8 cellular contexts compared by ENCODE assay signal in genomic region chrX:48917139-48917980, GRCh38. TPM values are rescaled to one million over a fixed set of nuclear protein-coding genes. Genes with fewer than 3 reads are reported as not detected.
DNase-seq lines count a peak whose midpoint lies in the region; ATAC-seq, FAIRE-seq and TF ChIP-seq lines count a peak whose summit lies in the region.

No MANE protein-coding gene starts in this region.

- no peak overlapping the region for H3K9ac ChIP-seq in smooth muscle cell (ENCODE audit: low read depth)

- DNase-seq in NCI-H2227 (lab: John Stamatoyannopoulos, UW; ENCODE audit: unreplicated experiment) (peak; percentile 98), bronchial epithelial cell (ENCODE audit: low read depth) (peak; percentile 79), iPS-NIHi7 (ENCODE audit: extremely low spot score) (peak; percentile 59), smooth muscle cell (lab: John Stamatoyannopoulos, UW; ENCODE audit: unreplicated experiment) (peak; percentile 73)

- FAIRE-seq in bronchial epithelial cell (lab: Jason Lieb, UNC): no peak

- H3K27me3 ChIP-seq in bronchial epithelial cell (ENCODE audit: control insufficient read depth, insufficient read depth, low read length) (no peaks in the 10 kb centered on the region), smooth muscle cell (ENCODE audit: low read depth) (no peaks in the 10 kb centered on the region)

- H3K4me2 ChIP-seq in smooth muscle cell: peak overlapping the region; percentile 90

- H4K20me1 ChIP-seq in smooth muscle cell (ENCODE audit: low read depth): no peaks in the 10 kb centered on the region

- H3K9me3 ChIP-seq in smooth muscle cell (replicated peaks; ENCODE audit: low read depth): no peaks in the 10 kb centered on the region

- TF ChIP-seq CTCF in GM12874 (IDR thresholded peaks at IDR 0.05; ENCODE audit: insufficient read depth, low read depth, low read length) (peak; percentile 87), WI38 (IDR thresholded peaks at IDR 0.05; ENCODE audit: low read depth, low read length) (peak; percentile 77), bronchial epithelial cell (IDR thresholded peaks at IDR 0.05; ENCODE audit: insufficient read depth, low read length, severe bottlenecking) (peak; percentile 89), smooth muscle cell (IDR thresholded peaks at IDR 0.05; ENCODE audit: borderline replicate concordance, insufficient read depth, poor library complexity, severe bottlenecking) (peak; percentile 83)

- WGBS in smooth muscle cell (ENCODE audit: low lambda C conversion rate): 28% methylated on average over 25 of the region's 26 CpGs

- H2AFZ ChIP-seq in smooth muscle cell (ENCODE audit: low read depth): no peak overlapping the region

- peaks cover 3% of the 10 kb centered on the region for H3K4me1 ChIP-seq in smooth muscle cell (ENCODE audit: low read depth)

- H3K36me3 ChIP-seq in bronchial epithelial cell (ENCODE audit: control insufficient read depth, insufficient read depth, low read length) (peaks cover 3% of the 10 kb centered on the region), smooth muscle cell (ENCODE audit: low read depth) (no peaks in the 10 kb centered on the region)

- ATAC-seq in HG03135 (IDR thresholded peaks at IDR 0.05; ENCODE audit: unreplicated experiment) (peak; percentile 41), GM21447 (IDR thresholded peaks at IDR 0.05; ENCODE audit: unreplicated experiment) (no peak)

- H3K4me3 ChIP-seq in WI38 (ENCODE audit: low read depth, low read length) (no peak overlapping the region; the same call in 1 of the 2 replicates), bronchial epithelial cell (ENCODE audit: low read depth, low read length) (peak overlapping the region; percentile 56), smooth muscle cell (peak overlapping the region; percentile 59)

- H3K79me2 ChIP-seq in smooth muscle cell (ENCODE audit: low read depth): no peaks in the 10 kb centered on the region

- no peak overlapping the region for H3K27ac ChIP-seq in smooth muscle cell (ENCODE audit: low read depth)

- H3F3A ChIP-seq in smooth muscle cell (ENCODE audit: low read depth): no peaks in the 10 kb centered on the region

RNA-seq across cellular contexts. Expression of gene PIM2, which starts 1.5 kb away (rescaled TPM):
- total RNA-seq in bronchial epithelial cell (3.2 and 6.8 TPM in 2 replicates), smooth muscle cell (7.6 and 9.4 TPM in 2 replicates)
- 7.4 and 8.7 TPM in 2 replicates for polyA plus RNA-seq in smooth muscle cell

RNA-seq across cellular contexts. Expression of gene SLC35A2, which starts 5.9 kb away (rescaled TPM):
- total RNA-seq in bronchial epithelial cell: 19.3 and 21.9 TPM in 2 replicates
- 72.0 and 73.3 TPM in 2 replicates for total RNA-seq in smooth muscle cell
- 98.2 and 99.9 TPM in 2 replicates for polyA plus RNA-seq in smooth muscle cell

RNA-seq across cellular contexts. Expression of gene PQBP1, which starts 19.6 kb away (rescaled TPM):
- total RNA-seq in bronchial epithelial cell (101 and 108 TPM in 2 replicates), smooth muscle cell (17.0 and 20.6 TPM in 2 replicates)
- 46.7 and 48.2 TPM in 2 replicates for polyA plus RNA-seq in smooth muscle cell

RNA-seq across cellular contexts. Expression of gene TIMM17B, which starts 19.8 kb away (rescaled TPM):
- total RNA-seq in bronchial epithelial cell (28.2 and 35.2 TPM in 2 replicates), smooth muscle cell (68.6 and 78.8 TPM in 2 replicates)
- polyA plus RNA-seq in smooth muscle cell: 134 and 141 TPM in 2 replicates

RNA-seq across cellular contexts. Expression of gene OTUD5, which starts 40.0 kb away (rescaled TPM):
- total RNA-seq in bronchial epithelial cell (18.4 and 23.0 TPM in 2 replicates), smooth muscle cell (30.7 and 36.1 TPM in 2 replicates)
- polyA plus RNA-seq in smooth muscle cell: 55.1 and 62.1 TPM in 2 replicates
